ENCODE assay signal across 8 cellular contexts in genomic region chr5:74641778-74642542, GRCh38. TPM values are rescaled to one million over a fixed set of nuclear protein-coding genes. Genes with fewer than 3 reads are reported as not detected.
DNase-seq lines count a peak whose midpoint lies in the region; ATAC-seq and TF ChIP-seq lines count a peak whose summit lies in the region.

No MANE protein-coding gene starts in this region.

- H3K27me3 Mint-ChIP-seq in activated T-helper 1 cell treated with anti-CD3 and anti-CD28 coated beads, Interleukin-12 subunit alpha, Interleukin-12 subunit beta, Interleukin-2, Interleukin-4 antibody, amounts not matched to agents 30 ng/mL and 10 ng/mL and 1 ng/mL, durations not matched to agents 14 hours and 24 hours and 36 hours (ENCODE audit: insufficient read depth): peaks cover 48% of the 10 kb centered on the region

- H3K4me1 ChIP-seq in gastroesophageal sphincter: peaks cover 0 to 36% (median 5%) of the 10 kb centered on the region in 3 donors
- peaks cover 7 to 13% of the 10 kb centered on the region in 2 donors for H3K4me1 ChIP-seq in neuronal stem cell (ENCODE audit: control insufficient read depth in 2 of 2, insufficient read depth in 1 of 2, low read depth in 1 of 2, low read length in 2 of 2)

- peak overlapping the region; percentile 57 to 73 for H3K4me3 ChIP-seq in gastroesophageal sphincter
- H3K4me3 ChIP-seq in neuronal stem cell (ENCODE audit: low read length in 2 of 2): peak overlapping the region; percentile 48 to 93

- 2 to 5% methylated on average over 15 to 23 of the region's 28 CpGs for WGBS in gastroesophageal sphincter (ENCODE audit: low coverage in 1 of 2), 2 donors
- WGBS in neuronal stem cell (ENCODE audit: extremely low coverage in 2 of 2, insufficient read length in 2 of 2, insufficient replicate concordance in 1 of 2), 2 donors: no CpG with 5 or more reads among the region's 28 CpGs

- H3K27me3 ChIP-seq in gastroesophageal sphincter (no peaks in the 10 kb centered on the region), neuronal stem cell (ENCODE audit: control insufficient read depth in 3 of 3, insufficient read depth in 3 of 3, low read depth in 1 of 3, low read length in 3 of 3) (no peaks in the 10 kb centered on the region)

- no peaks in the 10 kb centered on the region for H3K79me1 ChIP-seq in neuronal stem cell (ENCODE audit: low read depth, low read length)

- H3K36me3 ChIP-seq in gastroesophageal sphincter (no peaks in the 10 kb centered on the region), neuronal stem cell (replicated peaks in 1 of 2; ENCODE audit: control insufficient read depth in 2 of 2, insufficient read depth in 2 of 2, low read length in 2 of 2) (peaks cover 0 to 7% of the 10 kb centered on the region in 2 donors)

- ATAC-seq in gastroesophageal sphincter (no peak), GM19452 (IDR thresholded peaks at IDR 0.05; ENCODE audit: unreplicated experiment) (no peak), GM19455 (IDR thresholded peaks at IDR 0.05; ENCODE audit: unreplicated experiment) (no peak)

- H3K23ac ChIP-seq in neuronal stem cell (ENCODE audit: low read depth, low read length, poor library complexity): no peak overlapping the region

- TF ChIP-seq CTCF in gastroesophageal sphincter (IDR thresholded peaks at IDR 0.05): peak; percentile 13 to 64 (median 56)

- no peak for TF ChIP-seq EP300 in gastroesophageal sphincter (IDR thresholded peaks at IDR 0.05)

- H3K18ac ChIP-seq in neuronal stem cell (ENCODE audit: low read length): peak overlapping the region; percentile 69

- H2BK15ac ChIP-seq in neuronal stem cell (ENCODE audit: low read length): no peak overlapping the region

- no peaks in the 10 kb centered on the region for H3K36me3 Mint-ChIP-seq in activated T-helper 1 cell treated with anti-CD3 and anti-CD28 coated beads, Interleukin-12 subunit alpha, Interleukin-12 subunit beta, Interleukin-2, Interleukin-4 antibody, amounts not matched to agents 30 ng/mL and 10 ng/mL and 1 ng/mL, durations not matched to agents 14 hours and 24 hours and 36 hours (ENCODE audit: low read depth)

- no peak overlapping the region for H4K8ac ChIP-seq in neuronal stem cell (ENCODE audit: low read depth, low read length)

- H3K9me3 Mint-ChIP-seq in activated T-helper 1 cell treated with anti-CD3 and anti-CD28 coated beads, Interleukin-12 subunit alpha, Interleukin-12 subunit beta, Interleukin-2, Interleukin-4 antibody, amounts not matched to agents 30 ng/mL and 10 ng/mL and 1 ng/mL, durations not matched to agents 14 hours and 24 hours and 36 hours: no peaks in the 10 kb centered on the region

- H3K14ac ChIP-seq in neuronal stem cell (ENCODE audit: low read length): no peak overlapping the region

- H3K9me3 ChIP-seq in gastroesophageal sphincter (no peaks in the 10 kb centered on the region), neuronal stem cell (replicated peaks in 1 of 2; ENCODE audit: control insufficient read depth in 2 of 2, insufficient read depth in 1 of 2, low read depth in 1 of 2, low read length in 2 of 2) (no peaks in the 10 kb centered on the region)

- no peak overlapping the region for H2BK120ac ChIP-seq in neuronal stem cell (ENCODE audit: low read depth, low read length)

- H3K9ac ChIP-seq in neuronal stem cell (ENCODE audit: low read depth, low read length, poor library complexity): no peak overlapping the region

- intact Hi-C loops in activated T-helper 1 cell treated with anti-CD3 and anti-CD28 coated beads, Interleukin-12 subunit alpha, Interleukin-12 subunit beta, Interleukin-2, Interleukin-4 antibody, amounts not matched to agents 30 ng/mL and 10 ng/mL and 1 ng/mL, durations not matched to agents 14 hours and 24 hours and 36 hours (cut with micrococcal nuclease): loop anchor here (1.0 to 10.0 kb wide), 6 partner anchors 43 to 587 kb away; partner anchors contain the start of genes GFM2, HEXB and NSA2

- H2BK12ac ChIP-seq in neuronal stem cell (ENCODE audit: low read length): no peak overlapping the region

- no peak overlapping the region for H3K4ac ChIP-seq in neuronal stem cell (ENCODE audit: low read length)

- peak overlapping the region; percentile 84 for H2AFZ ChIP-seq in neuronal stem cell (ENCODE audit: low read length)

- H3K4me3 Mint-ChIP-seq in activated T-helper 1 cell treated with anti-CD3 and anti-CD28 coated beads, Interleukin-12 subunit alpha, Interleukin-12 subunit beta, Interleukin-2, Interleukin-4 antibody, amounts not matched to agents 30 ng/mL and 10 ng/mL and 1 ng/mL, durations not matched to agents 14 hours and 24 hours and 36 hours: peak overlapping the region; percentile 86

- peak; percentile 30 for DNase-seq in stimulated activated CD4-positive, alpha-beta T cell treated with anti-CD3 and anti-CD28 coated beads, Interleukin-15, amount 100 ng/mL, for 24 hours
- no peak for DNase-seq in stimulated activated CD4-positive, alpha-beta T cell treated with anti-CD3 and anti-CD28 coated beads, Interleukin-4, amount 100 ng/mL, for 24 hours
- DNase-seq in NCI-H510A (lab: John Stamatoyannopoulos, UW) (peak; percentile 4), neuronal stem cell (ENCODE audit: low spot score) (peak; percentile 44)
- no peak for DNase-seq in activated T-helper 1 cell treated with anti-CD3 and anti-CD28 coated beads, Interleukin-12 subunit alpha, Interleukin-12 subunit beta, Interleukin-2, Interleukin-4 antibody, amounts not matched to agents 30 ng/mL and 10 ng/mL and 1 ng/mL, durations not matched to agents 14 hours and 24 hours and 36 hours (ENCODE audit: low spot score)

- no peak for TF ChIP-seq POLR2A in gastroesophageal sphincter (IDR thresholded peaks at IDR 0.05)

- no peak overlapping the region for H2AK5ac ChIP-seq in neuronal stem cell (ENCODE audit: low read depth, low read length)

- peak overlapping the region; percentile 22 for H3K27ac Mint-ChIP-seq in activated T-helper 1 cell treated with anti-CD3 and anti-CD28 coated beads, Interleukin-12 subunit alpha, Interleukin-12 subunit beta, Interleukin-2, Interleukin-4 antibody, amounts not matched to agents 30 ng/mL and 10 ng/mL and 1 ng/mL, durations not matched to agents 14 hours and 24 hours and 36 hours

- H3K4me1 Mint-ChIP-seq in activated T-helper 1 cell treated with anti-CD3 and anti-CD28 coated beads, Interleukin-12 subunit alpha, Interleukin-12 subunit beta, Interleukin-2, Interleukin-4 antibody, amounts not matched to agents 30 ng/mL and 10 ng/mL and 1 ng/mL, durations not matched to agents 14 hours and 24 hours and 36 hours (ENCODE audit: low read depth): peaks cover 49% of the 10 kb centered on the region

- peak overlapping the region; percentile 74 for H3K4me2 ChIP-seq in neuronal stem cell (ENCODE audit: insufficient read depth, low read length, poor library complexity, severe bottlenecking)

- H3K27ac ChIP-seq in gastroesophageal sphincter (peak overlapping the region in 3 of 4 donors; percentile 84 to 86 (median 85)), neuronal stem cell (replicated peaks; ENCODE audit: low read length) (peak overlapping the region; percentile 89)

- H2BK5ac ChIP-seq in neuronal stem cell (ENCODE audit: low read length): no peak overlapping the region

- H4K91ac ChIP-seq in neuronal stem cell (ENCODE audit: low read depth, low read length, poor library complexity): no peak overlapping the region

RNA-seq across cellular contexts. Expression of gene ENC1, which starts 1.4 kb away (rescaled TPM):
- total RNA-seq in activated T-helper 1 cell treated with anti-CD3 and anti-CD28 coated beads, Interleukin-12 subunit alpha, Interleukin-12 subunit beta, Interleukin-2, Interleukin-4 antibody, amounts not matched to agents 30 ng/mL and 10 ng/mL and 1 ng/mL, durations not matched to agents 14 hours and 24 hours and 36 hours: 2.7 and 3.2 TPM in 2 replicates
- total RNA-seq in gastroesophageal sphincter: 10 to 100 TPM in 1 of 4 donors, 1 to 10 TPM in 3; 4.0 to 14.2 (median 7.7) TPM
- polyA plus RNA-seq in neuronal stem cell (2013, experiment 1 of 2): 26.2 TPM
- 27.7 TPM for polyA plus RNA-seq in neuronal stem cell (2013, experiment 2 of 2)

RNA-seq across cellular contexts. Expression of gene HEXB, which starts 43.1 kb away (rescaled TPM):
- total RNA-seq in activated T-helper 1 cell treated with anti-CD3 and anti-CD28 coated beads, Interleukin-12 subunit alpha, Interleukin-12 subunit beta, Interleukin-2, Interleukin-4 antibody, amounts not matched to agents 30 ng/mL and 10 ng/mL and 1 ng/mL, durations not matched to agents 14 hours and 24 hours and 36 hours: 62.7 and 71.4 TPM in 2 replicates
- 100 to 1,000 TPM in 2 of 4 donors, 10 to 100 TPM in 2; 89.1 to 135 (median 103) TPM for total RNA-seq in gastroesophageal sphincter
- polyA plus RNA-seq in neuronal stem cell (2013, experiment 1 of 2): 61.3 TPM
- polyA plus RNA-seq in neuronal stem cell (2013, experiment 2 of 2): 59.2 TPM

Comparison
In these comparisons a context has a peak if more than half of its experiments do, and no peak if none do; other contexts are left out.
1. DNase-seq: peak in stimulated activated CD4-positive, alpha-beta T cell treated with anti-CD3 and anti-CD28 coated beads, Interleukin-15, amount 100 ng/mL, for 24 hours (single experiment), NCI-H510A (single experiment) and neuronal stem cell (single experiment); none in stimulated activated CD4-positive, alpha-beta T cell treated with anti-CD3 and anti-CD28 coated beads, Interleukin-4, amount 100 ng/mL, for 24 hours (single experiment) and activated T-helper 1 cell treated with anti-CD3 and anti-CD28 coated beads, Interleukin-12 subunit alpha, Interleukin-12 subunit beta, Interleukin-2, Interleukin-4 antibody, amounts not matched to agents 30 ng/mL and 10 ng/mL and 1 ng/mL, durations not matched to agents 14 hours and 24 hours and 36 hours (single experiment).